17 cellular contexts compared by ENCODE assay signal in genomic region chr1:175277778-175278177, GRCh38.
DNase-seq lines count a peak whose midpoint lies in the region; ATAC-seq, FAIRE-seq and TF ChIP-seq lines count a peak whose summit lies in the region.
"Had no signal": no experiment of that assay in that cellular context is flagged by ENCODE, and none has a peak within 500 bp of the region (broad histone marks: within the 10 kb centered on the region; RNA-seq: fewer than 3 reads in every experiment).

No MANE protein-coding gene starts in this region.

- 61% methylated on average over 4 of the region's 4 CpGs for WGBS in right cardiac atrium
- WGBS in aorta, 2 donors = 81 to 86% methylated on average over 4 of the region's 4 CpGs

- no peak for TF ChIP-seq CTCF in right atrium auricular region (IDR thresholded peaks at IDR 0.05)
- TF ChIP-seq CTCF in glutamatergic neuron (IDR thresholded peaks at IDR 0.05; ENCODE audit: partially characterized antibody, unreplicated experiment) = no peak

- no peaks in the 10 kb centered on the region for H3K9me3 ChIP-seq in right atrium auricular region
- no peaks in the 10 kb centered on the region for H3K9me3 ChIP-seq in right cardiac atrium (ENCODE audit: control insufficient read depth, low read length)
- no peaks in the 10 kb centered on the region for H3K9me3 ChIP-seq in aorta (ENCODE audit: control insufficient read depth, low read length)

- no peaks in the 10 kb centered on the region for H3K27me3 Mint-ChIP-seq in glutamatergic neuron (ENCODE audit: unreplicated experiment)

- H3K27me3 ChIP-seq in right atrium auricular region (no peaks in the 10 kb centered on the region), right cardiac atrium (ENCODE audit: control insufficient read depth, insufficient read depth) (no peaks in the 10 kb centered on the region), aorta (ENCODE audit: control insufficient read depth in 1 of 2, insufficient read depth in 2 of 2, low read length in 1 of 2) (no peaks in the 10 kb centered on the region)

- no peaks in the 10 kb centered on the region for H3K36me3 ChIP-seq in right atrium auricular region
- no peaks in the 10 kb centered on the region for H3K36me3 ChIP-seq in aorta (ENCODE audit: control insufficient read depth in 1 of 2, insufficient read depth in 2 of 2, low read length in 1 of 2)

- no peaks in the 10 kb centered on the region for H3K9me3 Mint-ChIP-seq in glutamatergic neuron (ENCODE audit: unreplicated experiment)
- H3K9me3 Mint-ChIP-seq: CD8-positive, alpha-beta T cell had no signal

- H3K4me3 Mint-ChIP-seq in glutamatergic neuron (ENCODE audit: unreplicated experiment) = no peak overlapping the region
- H3K4me3 Mint-ChIP-seq: CD14-positive monocyte; CD8-positive, alpha-beta T cell; HFFc6 had no signal

- peak overlapping the region; percentile 71 for H3K27ac Mint-ChIP-seq in glutamatergic neuron (ENCODE audit: unreplicated experiment)
- H3K27ac Mint-ChIP-seq: CD14-positive monocyte; CD8-positive, alpha-beta T cell; HFFc6 had no signal

- DNase-seq in Right ventricle myocardium inferior (ENCODE audit: missing footprints) (no peak), right atrium auricular region (ENCODE audit: low spot score) (no peak), glutamatergic neuron (no peak), right cardiac atrium (no peak), aorta (no peak), germinal center (ENCODE audit: low spot score) (no peak), frontal cortex (ENCODE audit: low spot score in 2 of 2) (no peak), NCI-H69 (lab: John Stamatoyannopoulos, UW) (no peak)
- DNase-seq: Caco-2; CD8-positive, alpha-beta T cell; DMS53; GF-D8; HCEC 1CT; HFFc6 had no signal

- H3K4me3 ChIP-seq in right atrium auricular region (no peak overlapping the region), right cardiac atrium (ENCODE audit: low read length) (no peak overlapping the region), aorta (ENCODE audit: low read length in 2 of 2) (no peak overlapping the region)

- H3K27ac ChIP-seq in right atrium auricular region (peak overlapping the region in 1 of 2 donors; percentile 7), right cardiac atrium (ENCODE audit: low read length) (no peak overlapping the region), aorta (ENCODE audit: low read depth in 1 of 2, low read length in 2 of 2) (no peak overlapping the region)
- H3K27ac ChIP-seq: 22Rv1, HL-60 had no signal

- H3K4me1 ChIP-seq in right atrium auricular region = no peaks in the 10 kb centered on the region
- H3K4me1 ChIP-seq in right cardiac atrium (ENCODE audit: control insufficient read depth, insufficient read depth, low read length) = peaks cover 1% of the 10 kb centered on the region
- H3K4me1 ChIP-seq in aorta (ENCODE audit: control insufficient read depth in 1 of 2, insufficient read depth in 2 of 2, low read length in 2 of 2) = no peaks in the 10 kb centered on the region

- FAIRE-seq in frontal cortex (lab: Jason Lieb, UNC) = no peak

- intact Hi-C loops in Right ventricle myocardium inferior (cut with DNase I) = no loop called here
- intact Hi-C loops in right cardiac atrium (cut with DNase I) = no loop called here
- intact Hi-C loops in aorta (cut with DNase I) = no loop called here

- ATAC-seq in Right ventricle myocardium inferior (peak; percentile 69), right cardiac atrium (peak; percentile 74 to 85), aorta (ENCODE audit: low FRiP score) (peak; percentile 53)
- ATAC-seq: CD8-positive, alpha-beta T cell had no signal

- H3K36me3 Mint-ChIP-seq in glutamatergic neuron (ENCODE audit: unreplicated experiment) = no peaks in the 10 kb centered on the region
- H3K36me3 Mint-ChIP-seq: CD14-positive monocyte; CD8-positive, alpha-beta T cell had no signal

- H3K4me1 Mint-ChIP-seq in glutamatergic neuron (ENCODE audit: low read depth, unreplicated experiment) = peaks cover 20% of the 10 kb centered on the region
- H3K4me1 Mint-ChIP-seq: CD14-positive monocyte had no signal
